ENCODE assay signal across 8 cellular contexts in the genomic region with DNA sequence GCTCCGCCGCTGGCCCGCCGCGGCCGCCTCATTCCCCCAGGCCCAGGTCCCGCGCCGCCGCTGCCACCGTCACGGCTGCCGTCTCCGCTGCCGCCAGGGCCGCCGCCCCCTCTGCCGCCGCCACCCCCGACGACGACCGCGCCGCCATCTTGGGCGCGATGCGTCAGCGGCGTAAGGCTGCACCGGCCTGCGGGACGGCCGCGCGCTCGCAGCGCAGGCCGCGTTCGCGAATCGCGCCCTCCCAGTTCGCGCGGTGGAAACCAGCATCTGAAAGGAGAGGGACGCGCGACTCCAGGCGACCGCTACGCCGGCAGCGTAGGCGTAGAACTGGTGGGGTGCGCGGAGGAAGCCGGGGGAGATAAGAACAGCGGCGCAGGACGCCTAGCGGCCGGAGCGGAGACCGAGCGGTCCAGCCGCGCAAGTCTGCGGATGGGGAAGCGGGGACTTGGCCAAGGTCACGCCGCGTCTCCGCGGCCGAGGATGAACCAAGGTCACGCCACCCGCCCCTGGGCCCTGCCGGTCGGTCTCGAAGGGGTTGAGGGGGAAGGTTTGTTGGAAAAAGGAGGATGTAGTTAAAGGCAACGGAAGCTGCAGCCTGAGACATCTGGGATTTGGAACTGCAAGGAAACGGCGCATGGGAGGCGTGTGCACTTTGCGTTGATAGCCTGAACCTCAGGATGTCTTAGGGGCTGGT. TPM values are rescaled to one million over a fixed set of nuclear protein-coding genes. Genes with fewer than 3 reads are reported as not detected.
DNase-seq lines count a peak whose midpoint lies in the region; ATAC-seq and TF ChIP-seq lines count a peak whose summit lies in the region.

Gene NUDT3, minus strand, starts transcription at position 173 of the 694 bp plus-strand sequence. CDS start 307 bp downstream, outside the sequence.

- peaks cover 4 to 16% (median 13%) of the 10 kb centered on the region in 7 donors for H3K9me3 Mint-ChIP-seq in CD14-positive monocyte

- H3K4me3 ChIP-seq in liver (ENCODE audit: low read depth in 1 of 3, low read length in 3 of 3): peak within 1 kb of the TSS; percentile 77 to 89 (median 80)

- peak within 1 kb of the TSS; percentile 69 to 94 for H3K4me3 Mint-ChIP-seq in CD14-positive monocyte

- peaks cover 23% of the 10 kb centered on the region for H3K4me1 Mint-ChIP-seq in CD14-positive monocyte

- H3K27ac Mint-ChIP-seq in CD14-positive monocyte: peak within 1 kb of the TSS in 6 of 7 donors; percentile 89 to 95 (median 92)

- ATAC-seq in GM19372 (IDR thresholded peaks at IDR 0.05; ENCODE audit: low read depth, unreplicated experiment) (peak; percentile 83), HG03558 (IDR thresholded peaks at IDR 0.05; ENCODE audit: extremely low read depth, unreplicated experiment) (peak; percentile 64)

- peak; percentile 86 to 93 for TF ChIP-seq RAD21 in liver (IDR thresholded peaks at IDR 0.05)

- H3K36me3 ChIP-seq in liver (ENCODE audit: control insufficient read depth in 4 of 4, insufficient read depth in 3 of 4, low read depth in 1 of 4, low read length in 3 of 4): no peaks in the 10 kb centered on the region

- H3K27ac ChIP-seq in liver (ENCODE audit: low read depth in 1 of 2, low read length in 2 of 2): peak within 1 kb of the TSS; percentile 84 to 94

- WGBS in liver: under 1% methylated on average over 87 of the region's 87 CpGs

- peaks cover 0 to 4% (median 0%) of the 10 kb centered on the region in 3 donors for H3K27me3 Mint-ChIP-seq in CD14-positive monocyte (ENCODE audit: low read depth in 3 of 3)

- H3K4me1 ChIP-seq in liver (ENCODE audit: control insufficient read depth in 4 of 4, insufficient read depth in 4 of 4, low read length in 3 of 4): peaks cover 2 to 22% (median 17%) of the 10 kb centered on the region in 4 donors

- intact Hi-C loops in CD14-positive monocyte (cut with micrococcal nuclease): loop anchor here in 1 of 2 donors (1.0 to 5.0 kb wide), 2 partner anchors 60 to 144 kb away; no protein-coding TSS in a partner anchor

- DNase-seq in CD14-positive monocyte (ENCODE audit: low spot score) (peak; percentile 95), NCI-H748 (lab: John Stamatoyannopoulos, UW; ENCODE audit: unreplicated experiment) (peak; percentile 97), dermis microvascular lymphatic vessel endothelial cell (ENCODE audit: low read depth in 2 of 2) (peak; percentile 81 to 95)
- peak; percentile 90 to 91 for DNase-seq in activated CD4-positive, alpha-beta T cell treated with anti-CD3 and anti-CD28 coated beads, Interleukin-2, amount 50 U/mL, for 24 hours (ENCODE audit: low read depth in 1 of 2, low spot score in 1 of 2)
- peak; percentile 93 for DNase-seq in stimulated activated CD4-positive, alpha-beta T cell treated with anti-CD3 and anti-CD28 coated beads, Interleukin-4, amount 100 ng/mL, for 24 hours

- peaks cover 0 to 2% (median 0%) of the 10 kb centered on the region in 4 donors for H3K9me3 ChIP-seq in liver (ENCODE audit: control insufficient read depth in 4 of 4, low read length in 3 of 4)

- no peaks in the 10 kb centered on the region for H3K36me3 Mint-ChIP-seq in CD14-positive monocyte

- H3K9ac ChIP-seq in liver (ENCODE audit: low read depth in 1 of 2, low read length in 2 of 2): peak within 1 kb of the TSS; percentile 77 to 91

- H3K27me3 ChIP-seq in liver (ENCODE audit: control insufficient read depth in 4 of 4, insufficient read depth in 4 of 4, low read length in 3 of 4): no peaks in the 10 kb centered on the region

- TF ChIP-seq CTCF in CD14-positive monocyte (IDR thresholded peaks at IDR 0.05) (peak; percentile 87), liver (IDR thresholded peaks at IDR 0.05; ENCODE audit: low read depth, low read length, missing input control) (peak; percentile 83)

TF ChIP-seq in liver, 16 proteins besides CTCF, POLR2A, EP300 and RAD21:
- no peak for TF ChIP-seq FOXA2 (IDR thresholded peaks at IDR 0.05)
- no peak for TF ChIP-seq GABPA (IDR thresholded peaks at IDR 0.05 in 1 of 2, conservative IDR thresholded peaks at IDR 0.05 in 1 of 2)
- TF ChIP-seq SP1 (IDR thresholded peaks at IDR 0.05): peak; percentile 42
- TF ChIP-seq YY1 (IDR thresholded peaks at IDR 0.05): peak; percentile 86
- peak in 1 of 2 donors; percentile 48 for TF ChIP-seq HNF4A (conservative IDR thresholded peaks at IDR 0.05)
- TF ChIP-seq EGR1 (IDR thresholded peaks at IDR 0.05; ENCODE audit: low read depth in 2 of 2): peak; percentile 99
- no peak for TF ChIP-seq MAX (IDR thresholded peaks at IDR 0.05)
- TF ChIP-seq TAF1 (conservative IDR thresholded peaks at IDR 0.05): no peak
- peak; percentile 33 to 54 for TF ChIP-seq RXRA (IDR thresholded peaks at IDR 0.05)

RNA-seq across cellular contexts. Expression of gene NUDT3, which starts in this region (rescaled TPM):
- polyA plus RNA-seq in CD14-positive monocyte (10 to 100 TPM in 1 of 2 donors, 1 to 10 TPM in 1; 9.3 to 10.9 TPM), liver (1 to 10 TPM; 3.2 to 7.6 TPM)
- total RNA-seq in dermis microvascular lymphatic vessel endothelial cell (24.3 and 25.0 TPM in 2 replicates), liver (10 to 100 TPM; 11.3 to 20.2 TPM)

Comparison
In these comparisons a context has a peak if more than half of its experiments do, and no peak if none do; other contexts are left out.
1. Peak in every context shown above with its lines: DNase-seq, ATAC-seq, H3K4me3 ChIP-seq and H3K27ac ChIP-seq.